25 cellular contexts compared by ENCODE assay signal in genomic region chr13:109428146-109428545, GRCh38.
"Had no signal": no experiment of that assay in that cellular context is flagged by ENCODE, and none has a peak within 500 bp of the region (broad histone marks: within the 10 kb centered on the region; RNA-seq: fewer than 3 reads in every experiment).

No MANE protein-coding gene starts in this region.

- H3K4me1 ChIP-seq: adrenal gland, body of pancreas, breast epithelium had no signal

- H3K36me3 ChIP-seq: adrenal gland, brain microvascular endothelial cell, breast epithelium had no signal

- H3K27me3 ChIP-seq: adrenal gland, body of pancreas, brain microvascular endothelial cell, breast epithelium had no signal

- H3K4me3 ChIP-seq: adrenal gland, body of pancreas, breast epithelium had no signal

- DNase-seq: activated B cell treated with CpG ODN at 0.5 μM for 24 hours; activated CD4-positive, alpha-beta memory T cell treated with anti-CD3 and anti-CD28 coated beads for 36 hours; activated CD4-positive, alpha-beta T cell treated with anti-CD3 and anti-CD28 coated beads for 4 hours; activated CD4-positive, alpha-beta T cell treated with anti-CD3 and anti-CD28 coated beads, Interleukin-2, amount 10 ng/mL, durations not matched to agents 24 days and 14 days; activated CD4-positive, alpha-beta T cell treated with anti-CD3 and anti-CD28 coated beads, Interleukin-2, amount 50 U/mL, for 1 hour; activated CD4-positive, alpha-beta T cell treated with anti-CD3 and anti-CD28 coated beads, Interleukin-2, amount 50 U/mL, for 4 hours; activated CD4-positive, CD25-positive, alpha-beta regulatory T cell treated with anti-CD3 and anti-CD28 coated beads, Interleukin-2, amount 50 U/mL, for 72 hours; activated CD8-positive, alpha-beta memory T cell treated with anti-CD3 and anti-CD28 coated beads, Interleukin-2, amount 50 U/mL, for 4 hours; activated effector memory CD4-positive, alpha-beta T cell treated with anti-CD3 and anti-CD28 coated beads, Interleukin-2, amount 50 U/mL, for 16 hours; activated gamma-delta T cell treated with Interleukin-2 at 50 U/mL for 16 hours; activated naive CD4-positive, alpha-beta T cell; activated naive CD4-positive, alpha-beta T cell treated with anti-CD3 and anti-CD28 coated beads, Interleukin-2, amount 50 U/mL, for 16 hours; activated T-cell treated with anti-CD3 and anti-CD28 coated beads for 4 hours; activated T-cell treated with anti-CD3 and anti-CD28 coated beads, Interleukin-2, amount 50 U/mL, for 1 hour; activated T-cell treated with anti-CD3 and anti-CD28 coated beads, Interleukin-2, amount 50 U/mL, for 4 hours; activated T-cell treated with anti-CD3 and anti-CD28 coated beads, Interleukin-2, amount 50 U/mL, for 72 hours; adrenal gland; amniotic stem cell; aorta; body of pancreas; brain microvascular endothelial cell; central memory CD4-positive, alpha-beta T cell; T-helper 9 cell had no signal

- H3K27ac ChIP-seq: adrenal gland, body of pancreas, brain microvascular endothelial cell, breast epithelium, VCaP had no signal

- H3K9me3 ChIP-seq: adrenal gland, breast epithelium had no signal

- ATAC-seq: activated T-cell treated with anti-CD3 and anti-CD28 coated beads, Interleukin-2, amount 50 U/mL, for 72 hours; body of pancreas had no signal
